8 cellular contexts compared by ENCODE assay signal in genomic region chr1:44775078-44775929, GRCh38. TPM values are rescaled to one million over a fixed set of nuclear protein-coding genes. Genes with fewer than 3 reads are reported as not detected.
DNase-seq lines count a peak whose midpoint lies in the region; ATAC-seq and TF ChIP-seq lines count a peak whose summit lies in the region.

TSS of gene RPS8 (plus strand) at chr1:44775540. CDS start at chr1:44775597, 57 bp downstream.

- H3K27me3 Mint-ChIP-seq in activated naive CD8-positive, alpha-beta T cell, result no peaks in the 10 kb centered on the region
- no peaks in the 10 kb centered on the region for H3K27me3 Mint-ChIP-seq in osteocyte (ENCODE audit: unreplicated experiment)

- no peaks in the 10 kb centered on the region for H3K27me3 ChIP-seq in thoracic aorta (replicated peaks; ENCODE audit: insufficient read depth)

- peaks cover 33% of the 10 kb centered on the region for H3K4me1 Mint-ChIP-seq in activated naive CD8-positive, alpha-beta T cell (ENCODE audit: low read depth)
- H3K4me1 Mint-ChIP-seq in osteocyte (ENCODE audit: unreplicated experiment), result peaks cover 29% of the 10 kb centered on the region

- no peaks in the 10 kb centered on the region for H3K9me3 Mint-ChIP-seq in activated naive CD8-positive, alpha-beta T cell (ENCODE audit: low read depth)
- no peaks in the 10 kb centered on the region for H3K9me3 Mint-ChIP-seq in osteocyte (ENCODE audit: unreplicated experiment)

- DNase-seq in GM10266 (ENCODE audit: extremely low spot score) (peak; percentile 90), NCI-H1092 treated with DMSO at 0.1 percent for 48 hours (lab: John Stamatoyannopoulos, UW) (peak; percentile 96), SKM-1 treated with dmso at 0.1 percent for 144 hours (lab: John Stamatoyannopoulos, UW; ENCODE audit: unreplicated experiment) (peak; percentile 88), head of caudate nucleus (peak; percentile 85 to 96 (median 92)), osteocyte (ENCODE audit: extremely low spot score, unreplicated experiment) (peak; percentile 94), thoracic aorta (ENCODE audit: low spot score) (peak; percentile 75)

- H3K4me3 ChIP-seq in thoracic aorta, result peak within 1 kb of the TSS; percentile 98

- H3K4me3 Mint-ChIP-seq in activated naive CD8-positive, alpha-beta T cell, result peak within 1 kb of the TSS; percentile 96
- peak within 1 kb of the TSS; percentile 93 for H3K4me3 Mint-ChIP-seq in osteocyte (ENCODE audit: unreplicated experiment)

- peak within 1 kb of the TSS; percentile 97 to 98 for H3K27ac ChIP-seq in thoracic aorta

- H3K36me3 ChIP-seq in thoracic aorta, result peaks cover 23% of the 10 kb centered on the region

- H3K27ac Mint-ChIP-seq in activated naive CD8-positive, alpha-beta T cell, result peak within 1 kb of the TSS; percentile 100
- peak within 1 kb of the TSS; percentile 98 for H3K27ac Mint-ChIP-seq in osteocyte (ENCODE audit: unreplicated experiment)

- no peaks in the 10 kb centered on the region for H3K9me3 ChIP-seq in thoracic aorta

- H3K4me1 ChIP-seq in thoracic aorta (ENCODE audit: control insufficient read depth in 1 of 2, low read depth in 2 of 2), result peaks cover 9 to 30% of the 10 kb centered on the region in 2 donors

- TF ChIP-seq CTCF in GM10266 (IDR thresholded peaks at IDR 0.05; ENCODE audit: control insufficient read depth, insufficient read depth, low read depth, missing control alignments) (no peak), osteocyte (IDR thresholded peaks at IDR 0.05) (no peak), thoracic aorta (IDR thresholded peaks at IDR 0.05) (no peak)

- peaks cover 23% of the 10 kb centered on the region for H3K36me3 Mint-ChIP-seq in activated naive CD8-positive, alpha-beta T cell
- peaks cover 27% of the 10 kb centered on the region for H3K36me3 Mint-ChIP-seq in osteocyte (ENCODE audit: unreplicated experiment)

- peak; percentile 78 for ATAC-seq in HG02610 (IDR thresholded peaks at IDR 0.05; ENCODE audit: unreplicated experiment)
- peak; percentile 87 for ATAC-seq in thoracic aorta (ENCODE audit: insufficient number of reproducible peaks, low FRiP score, low read depth)

- intact Hi-C loops in head of caudate nucleus (cut with DNase I), result loop anchor here (5.0 kb wide), 1 partner anchor 33 kb away; no protein-coding TSS in a partner anchor

RNA-seq across cellular contexts. Expression of gene RPS8, which starts in this region (rescaled TPM):
- 1,690 and 1,756 TPM in 2 replicates for total RNA-seq in osteocyte
- 1,000 to 10,000 TPM; 1,019 to 1,075 TPM for total RNA-seq in thoracic aorta

Comparison
In these comparisons a context has a peak if more than half of its experiments do, and no peak if none do; other contexts are left out.
1. Peak in every context shown above with its lines: DNase-seq, ATAC-seq, H3K4me3 ChIP-seq and H3K27ac ChIP-seq.